In genomic region chr10:78614744-78615143, GRCh38 we compare ENCODE assay signal across 30 cellular contexts.
"Had no signal": no experiment of that assay in that cellular context is flagged by ENCODE, and none has a peak within 500 bp of the region (broad histone marks: within the 10 kb centered on the region; RNA-seq: fewer than 3 reads in every experiment).

No MANE protein-coding gene starts in this region.

- H3K79me2 ChIP-seq: parathyroid adenoma had no signal

- H3K4me3 ChIP-seq: neural progenitor cell, ovary, psoas muscle, skin epidermis, smooth muscle cell, spleen, suprapubic skin, testis, tibial artery, transverse colon, upper lobe of left lung, vagina had no signal

- ATAC-seq: natural killer cell; psoas muscle; sciatic nerve; stimulated activated memory B cell treated with anti-CD40 and anti-IgM and Interleukin-4, amounts not matched to agents 10 μg/mL and 1 μg/mL and 100 μg/mL, for 72 hours; stimulated activated naive CD8-positive, alpha-beta T cell treated with anti-CD3 and anti-CD28 coated beads, Interleukin-15, amount 100 ng/mL, for 72 hours; stimulated activated naive CD8-positive, alpha-beta T cell treated with anti-CD3 and anti-CD28 coated beads, Interleukin-15, Interleukin-2, amounts not matched to agents 100 U/mL and 50 U/mL, for 24 hours had no signal

- H3K4me1 Mint-ChIP-seq: natural killer cell; stimulated activated memory B cell treated with anti-CD40 and anti-IgM and Interleukin-4, amounts not matched to agents 10 μg/mL and 1 μg/mL and 100 μg/mL, for 72 hours had no signal

- DNase-seq: natural killer cell; occipital lobe; ovary; psoas muscle; right cardiac atrium; spleen; stimulated activated CD4-positive, alpha-beta T cell treated with anti-CD3 and anti-CD28 coated beads, Interleukin-12 subunit alpha, Interleukin-12 subunit beta, amount 100 ng/mL, for 4 hours; stimulated activated CD4-positive, alpha-beta T cell treated with anti-CD3 and anti-CD28 coated beads, Interleukin-1b, Interleukin-23, amount 100 ng/mL, for 48 hours; stimulated activated CD4-positive, alpha-beta T cell treated with anti-CD3 and anti-CD28 coated beads, Interleukin-4, amount 100 ng/mL, for 1 hour; stimulated activated CD4-positive, alpha-beta T cell treated with anti-CD3 and anti-CD28 coated beads, Interleukin-4, amount 100 ng/mL, for 4 hours; stimulated activated CD8-positive, alpha-beta memory T cell treated with anti-CD3 and anti-CD28 coated beads, Interleukin-4, amount 100 ng/mL, for 48 hours; stimulated activated naive CD4-positive, alpha-beta T cell; stimulated activated naive CD8-positive, alpha-beta T cell treated with anti-CD3 and anti-CD28 coated beads, Interleukin-15, amount 100 ng/mL, for 72 hours; stimulated activated naive CD8-positive, alpha-beta T cell treated with anti-CD3 and anti-CD28 coated beads, Interleukin-15, Interleukin-2, amounts not matched to agents 100 U/mL and 50 U/mL, for 24 hours; substantia nigra; testis; tibial artery; transverse colon; upper lobe of left lung had no signal

- H3K36me3 ChIP-seq: neural progenitor cell, ovary, spleen, suprapubic skin, tibial artery, transverse colon, upper lobe of left lung, vagina had no signal

- H3K27me3 ChIP-seq: neural progenitor cell, ovary, testis, tibial artery, transverse colon, upper lobe of left lung, vagina had no signal

- H3K4me2 ChIP-seq: neural progenitor cell, smooth muscle cell had no signal

- H3K4me3 Mint-ChIP-seq: natural killer cell; nephron; neural progenitor cell; stimulated activated memory B cell treated with anti-CD40 and anti-IgM and Interleukin-4, amounts not matched to agents 10 μg/mL and 1 μg/mL and 100 μg/mL, for 72 hours; stimulated activated naive CD8-positive, alpha-beta T cell treated with anti-CD3 and anti-CD28 coated beads, Interleukin-15, amount 100 ng/mL, for 72 hours had no signal

- H3K9me3 ChIP-seq: ovary, testis, transverse colon, upper lobe of left lung, vagina had no signal

- H3K27ac ChIP-seq: neural progenitor cell, ovary, parathyroid adenoma, psoas muscle, skin epidermis, suprapubic skin, testis, tibial artery, transverse colon, upper lobe of left lung, vagina had no signal

- H3K27ac Mint-ChIP-seq: natural killer cell; progenitor cell of endocrine pancreas; stimulated activated memory B cell treated with anti-CD40 and anti-IgM and Interleukin-4, amounts not matched to agents 10 μg/mL and 1 μg/mL and 100 μg/mL, for 72 hours had no signal

- H3K4me1 ChIP-seq: neural progenitor cell, parathyroid adenoma, psoas muscle, spleen, suprapubic skin, testis, tibial artery, upper lobe of left lung, vagina had no signal

- H2AFZ ChIP-seq: parathyroid adenoma had no signal

- FAIRE-seq: urothelium cell line had no signal

- H3K9ac ChIP-seq: neural progenitor cell, parathyroid adenoma had no signal

- H3K36me3 Mint-ChIP-seq: neural progenitor cell; stimulated activated memory B cell treated with anti-CD40 and anti-IgM and Interleukin-4, amounts not matched to agents 10 μg/mL and 1 μg/mL and 100 μg/mL, for 72 hours had no signal

- H3K9me3 Mint-ChIP-seq: natural killer cell had no signal
